20 cellular contexts compared by ENCODE assay signal in the genomic region with DNA sequence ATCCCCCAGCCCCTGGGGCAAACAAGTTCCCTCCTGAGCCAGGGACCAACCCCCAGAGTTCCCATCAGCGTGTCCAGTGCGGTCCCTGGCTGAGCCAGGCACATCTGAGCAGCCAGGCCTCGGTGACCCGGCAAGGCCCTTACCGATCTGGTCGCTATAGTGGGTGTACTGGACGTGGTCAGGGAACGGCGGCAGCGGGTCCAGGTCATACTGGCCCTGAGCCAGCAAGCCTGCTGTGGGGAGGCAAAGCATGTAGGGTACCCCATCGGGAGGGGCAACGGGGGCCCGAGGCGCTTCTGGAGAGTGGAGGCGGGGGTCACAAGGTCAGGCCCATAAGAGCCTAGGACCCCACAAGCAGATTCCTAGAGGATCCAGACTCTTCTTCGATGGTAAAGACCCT.
"Had no signal": no experiment of that assay in that cellular context is flagged by ENCODE, and none has a peak within 500 bp of the region (broad histone marks: within the 10 kb centered on the region; RNA-seq: fewer than 3 reads in every experiment).

No MANE protein-coding gene starts in this region.

- H3K4me3 Mint-ChIP-seq: memory B cell; naive B cell; stimulated activated effector memory CD8-positive, alpha-beta T cell treated with anti-CD3 and anti-CD28 coated beads, Interleukin-12 subunit alpha, Interleukin-12 subunit beta, amount 100 ng/mL, for 72 hours had no signal

- ATAC-seq: left cardiac atrium; lower lobe of right lung; right lobe of liver; stimulated activated effector memory CD8-positive, alpha-beta T cell treated with anti-CD3 and anti-CD28 coated beads, Interleukin-12 subunit alpha, Interleukin-12 subunit beta, amount 100 ng/mL, for 72 hours; stimulated activated naive CD8-positive, alpha-beta T cell treated with anti-CD3 and anti-CD28 coated beads, Interleukin-15, Interleukin-2, amounts not matched to agents 100 U/mL and 50 U/mL, for 24 hours had no signal

- H3K4me1 ChIP-seq: right lobe of liver had no signal

- H3K9me3 Mint-ChIP-seq: memory B cell; stimulated activated effector memory CD8-positive, alpha-beta T cell treated with anti-CD3 and anti-CD28 coated beads, Interleukin-12 subunit alpha, Interleukin-12 subunit beta, amount 100 ng/mL, for 72 hours had no signal

- H3K27me3 ChIP-seq: hepatocyte, ovary, right lobe of liver, suprapubic skin had no signal

- H3K27ac Mint-ChIP-seq: memory B cell, progenitor cell of endocrine pancreas had no signal

- DNase-seq: effector CD4-positive, alpha-beta T cell; foreskin melanocyte; head of caudate nucleus; kidney; left cardiac atrium; left ventricle myocardium inferior; lower lobe of right lung; naive B cell; nucleus accumbens; stimulated activated CD4-positive, alpha-beta T cell treated with anti-CD3 and anti-CD28 coated beads, Interleukin-4, amount 100 ng/mL, for 1 hour; stimulated activated CD8-positive, alpha-beta memory T cell treated with anti-CD3 and anti-CD28 coated beads, Interleukin-4, amount 100 ng/mL, for 48 hours; stimulated activated naive CD8-positive, alpha-beta T cell treated with anti-CD3 and anti-CD28 coated beads, Interleukin-15, Interleukin-2, amounts not matched to agents 100 U/mL and 50 U/mL, for 24 hours had no signal

- H3K4me3 ChIP-seq: hepatocyte, left ventricle myocardium inferior, lower lobe of right lung, ovary, right lobe of liver, suprapubic skin, tibial nerve had no signal

- H3K9me3 ChIP-seq: left ventricle myocardium inferior, lower lobe of right lung, ovary, right lobe of liver, suprapubic skin, tibial nerve had no signal

- H3K36me3 ChIP-seq: left ventricle myocardium inferior, lower lobe of right lung, ovary, right lobe of liver, suprapubic skin, tibial nerve had no signal

- H3K27ac ChIP-seq: left ventricle myocardium inferior, lower lobe of right lung, right lobe of liver had no signal

- H3K36me3 Mint-ChIP-seq: memory B cell; stimulated activated effector memory CD8-positive, alpha-beta T cell treated with anti-CD3 and anti-CD28 coated beads, Interleukin-12 subunit alpha, Interleukin-12 subunit beta, amount 100 ng/mL, for 72 hours had no signal
